In genomic region chr2:236363878-236364277, GRCh38 we compare ENCODE assay signal across 16 cellular contexts.
DNase-seq lines count a peak whose midpoint lies in the region; ATAC-seq and TF ChIP-seq lines count a peak whose summit lies in the region.
"Had no signal": no experiment of that assay in that cellular context is flagged by ENCODE, and none has a peak within 500 bp of the region (broad histone marks: within the 10 kb centered on the region; RNA-seq: fewer than 3 reads in every experiment).

No MANE protein-coding gene starts in this region.

- no peaks in the 10 kb centered on the region for H3K79me1 ChIP-seq in H9 (ENCODE audit: insufficient read depth, low read depth, low read length, poor library complexity, severe bottlenecking)

- TF ChIP-seq CTCF in H9 (conservative IDR thresholded peaks at IDR 0.05) (no peak), testis (IDR thresholded peaks at IDR 0.05) (no peak)

- H3K14ac ChIP-seq in H9 (ENCODE audit: insufficient read depth, low read length) = no peak overlapping the region

- H3K18ac ChIP-seq in H9 (ENCODE audit: insufficient read length, low read depth, low read length) = no peak overlapping the region

- H3K4me3 ChIP-seq in testis = no peak overlapping the region
- H3K4me3 ChIP-seq: A549 had no signal

- H2BK120ac ChIP-seq in H9 (ENCODE audit: low read depth, low read length, poor library complexity, severe bottlenecking) = no peak overlapping the region

- no peaks in the 10 kb centered on the region for H3K9me3 Mint-ChIP-seq in H9
- H3K9me3 Mint-ChIP-seq: CD8-positive, alpha-beta T cell had no signal

- no peaks in the 10 kb centered on the region for H3K79me2 ChIP-seq in H9 (ENCODE audit: insufficient read depth, low read length)

- ATAC-seq in Right ventricle myocardium superior (ENCODE audit: poor library complexity) = peak; percentile 66
- ATAC-seq: A549; CD8-positive, alpha-beta T cell; HCT116 had no signal

- H3K27me3 ChIP-seq in H9 (ENCODE audit: insufficient read depth, low read length) = no peaks in the 10 kb centered on the region
- no peaks in the 10 kb centered on the region for H3K27me3 ChIP-seq in testis

- no peak overlapping the region for H3K27ac Mint-ChIP-seq in H9
- H3K27ac Mint-ChIP-seq: CD8-positive, alpha-beta T cell had no signal

- DNase-seq in Right ventricle myocardium superior (no peak), cardiac septum (ENCODE audit: low spot score) (no peak), H9 (peak; percentile 10), cerebellum (ENCODE audit: low spot score) (peak; percentile 13), testis (peak; percentile 18), HT-29 (ENCODE audit: low spot score) (no peak)
- DNase-seq in activated CD4-positive, CD25-positive, alpha-beta regulatory T cell (lab: John Stamatoyannopoulos, UW) = no peak
- DNase-seq: BE2C; CD8-positive, alpha-beta T cell; COR-L47; DMS153; DND-41; GF-D8 had no signal

- H3K4me3 Mint-ChIP-seq in H9 = no peak overlapping the region
- H3K4me3 Mint-ChIP-seq: CD8-positive, alpha-beta T cell had no signal

- no peaks in the 10 kb centered on the region for H3K36me3 ChIP-seq in testis (ENCODE audit: low read depth, missing control alignments)
- H3K36me3 ChIP-seq: BE2C had no signal

- H2BK20ac ChIP-seq in H9 (ENCODE audit: low read depth, low read length, poor library complexity, severe bottlenecking) = no peak overlapping the region

- H4K20me1 ChIP-seq in H9 (ENCODE audit: control insufficient read depth, insufficient read depth, insufficient read length) = no peaks in the 10 kb centered on the region

- no peak overlapping the region for H3K4ac ChIP-seq in H9 (ENCODE audit: low read depth, low read length)

- H3K4me1 Mint-ChIP-seq in H9 = no peaks in the 10 kb centered on the region

- H3K9me3 ChIP-seq in H9 (ENCODE audit: control insufficient read depth, low read depth, low read length) (no peaks in the 10 kb centered on the region), testis (no peaks in the 10 kb centered on the region)
- H3K9me3 ChIP-seq: A549, BE2C had no signal

- no peak overlapping the region for H4K8ac ChIP-seq in H9 (replicated peaks; ENCODE audit: insufficient read length, low read depth, low read length)

- no peaks in the 10 kb centered on the region for H3K27me3 Mint-ChIP-seq in H9 (ENCODE audit: low read depth)

- intact Hi-C loops in Right ventricle myocardium superior (cut with DNase I) = loop anchor here (10.0 kb wide), 1 partner anchor 211 kb away; no protein-coding TSS in a partner anchor
- intact Hi-C loops in cardiac septum (cut with DNase I) = no loop called here
- intact Hi-C loops in testis (cut with DNase I; ENCODE audit: low total_unique reads) = no loop called here

- no peak overlapping the region for H2AFZ ChIP-seq in H9 (ENCODE audit: low read length)

- no peaks in the 10 kb centered on the region for H3K4me1 ChIP-seq in H9 (ENCODE audit: insufficient read depth, low read length)
- no peaks in the 10 kb centered on the region for H3K4me1 ChIP-seq in testis
- H3K4me1 ChIP-seq: A549, BE2C had no signal

- H3K23ac ChIP-seq in H9 (ENCODE audit: insufficient read length, low read depth, low read length) = no peak overlapping the region

- H3K23me2 ChIP-seq in H9 (ENCODE audit: insufficient read length, low read depth, low read length, poor library complexity, severe bottlenecking) = no peaks in the 10 kb centered on the region

- H3K36me3 Mint-ChIP-seq in H9 (ENCODE audit: insufficient read depth in 1 of 3, low read depth in 3 of 3) = no peaks in the 10 kb centered on the region
- H3K36me3 Mint-ChIP-seq: CD8-positive, alpha-beta T cell had no signal

- H4K5ac ChIP-seq in H9 (ENCODE audit: insufficient read length, low read depth, low read length) = no peak overlapping the region

- H2BK5ac ChIP-seq in H9 (ENCODE audit: insufficient read length, low read length) = no peak overlapping the region

- H2BK12ac ChIP-seq in H9 (ENCODE audit: insufficient read length, low read depth, low read length) = no peak overlapping the region

- H2BK15ac ChIP-seq in H9 (ENCODE audit: low read depth, low read length) = no peak overlapping the region

- no peak overlapping the region for H3T11ph ChIP-seq in H9 (ENCODE audit: low read length)

- H4K91ac ChIP-seq in H9 (ENCODE audit: insufficient read length, low read depth, low read length) = no peak overlapping the region

- no peak overlapping the region for H2AK5ac ChIP-seq in H9 (ENCODE audit: insufficient read length, low read length)

- H3K27ac ChIP-seq in H9 (ENCODE audit: insufficient read length, low read depth, low read length) = no peak overlapping the region
- H3K27ac ChIP-seq in testis = no peak overlapping the region
- H3K27ac ChIP-seq: A549, C4-2B had no signal

- no peak overlapping the region for H3K56ac ChIP-seq in H9 (ENCODE audit: insufficient read length, low read depth, low read length)

- no peak for TF ChIP-seq POLR2A in testis (IDR thresholded peaks at IDR 0.05)

- no CpG with 5 or more reads among the region's 9 CpGs for whole genome bisulfite sequencing in H9 (ENCODE audit: extremely low coverage, insufficient read length, low lambda C conversion rate)
- 40 to 41% methylated on average over 9 of the region's 9 CpGs for WGBS in testis, 2 donors

- no peak overlapping the region for H3K4me2 ChIP-seq in H9 (ENCODE audit: insufficient read depth, insufficient read length, low read length)
- H3K4me2 ChIP-seq: A549 had no signal

- no peak overlapping the region for H3K9ac ChIP-seq in H9 (ENCODE audit: extremely low read depth, insufficient read length, low read length)

Comparison
In these comparisons a context has a peak if more than half of its experiments do, and no peak if none do; other contexts are left out.
1. DNase-seq: peak in H9 (single experiment), cerebellum (single experiment) and testis (single experiment); none in Right ventricle myocardium superior (single experiment), cardiac septum (single experiment), HT-29 (single experiment) and activated CD4-positive, CD25-positive, alpha-beta regulatory T cell (0 of 4).